Comparison of ENCODE assay signal across 16 cellular contexts in the genomic region with DNA sequence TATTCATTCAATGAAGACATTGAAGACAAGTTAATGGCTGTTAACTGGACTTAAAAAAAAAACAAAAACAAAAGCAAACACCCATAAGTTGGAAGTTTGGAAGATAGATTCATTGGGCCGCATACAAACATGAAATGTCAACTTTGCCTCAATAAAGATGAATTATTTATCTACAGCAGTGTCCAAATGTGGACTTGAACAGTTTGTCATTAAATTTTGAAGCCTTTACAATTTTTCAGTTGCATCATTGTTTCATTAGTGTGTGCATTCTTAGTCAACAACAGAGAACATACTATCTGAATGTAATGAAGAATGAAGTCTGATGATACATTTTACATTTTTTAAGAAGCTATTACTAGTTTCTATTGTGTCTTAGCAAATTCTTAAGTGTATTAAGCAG.
DNase-seq lines count a peak whose midpoint lies in the region; ATAC-seq and TF ChIP-seq lines count a peak whose summit lies in the region.
"Had no signal": no experiment of that assay in that cellular context is flagged by ENCODE, and none has a peak within 500 bp of the region (broad histone marks: within the 10 kb centered on the region; RNA-seq: fewer than 3 reads in every experiment).

No MANE protein-coding gene starts in this region.

- DNase-seq in Karpas-422 (no peak), OCI-LY7 (ENCODE audit: low spot score) (no peak), NCI-H146 (lab: John Stamatoyannopoulos, UW) (no peak), foreskin keratinocyte (no peak), NCI-H1048 (lab: John Stamatoyannopoulos, UW) (no peak)
- DNase-seq: 8988T; AML-193; Caco-2; Calu3; CD4-positive, alpha-beta T cell; CD8-positive, alpha-beta T cell; DMS79 treated with DMSO at 0.1 percent for 48 hours; GF-D8 had no signal

- no peak for TF ChIP-seq CTCF in OCI-LY7 (conservative IDR thresholded peaks at IDR 0.05; ENCODE audit: low read length)
- TF ChIP-seq CTCF in foreskin keratinocyte (conservative IDR thresholded peaks at IDR 0.05), result no peak

- H3K79me2 ChIP-seq in Karpas-422 (ENCODE audit: low read length) (no peaks in the 10 kb centered on the region), OCI-LY7 (ENCODE audit: insufficient read depth, low read depth, low read length) (no peaks in the 10 kb centered on the region)

- no peak overlapping the region for H3K4me3 ChIP-seq in Karpas-422 (ENCODE audit: low read length)
- H3K4me3 ChIP-seq in OCI-LY7 (ENCODE audit: low read depth, low read length, poor library complexity, severe bottlenecking), result no peak overlapping the region
- H3K4me3 ChIP-seq: A549; BLaER1 treated with 17β-estradiol and CSF1 and Interleukin-3, amounts not matched to agents 10 nM and 100 nM had no signal

- H3K27ac ChIP-seq in Karpas-422 (ENCODE audit: low read length) (peak overlapping the region; percentile 96), OCI-LY7 (ENCODE audit: low read depth, low read length, poor library complexity, severe bottlenecking) (no peak overlapping the region), foreskin keratinocyte (no peak overlapping the region)
- H3K27ac ChIP-seq: A549; BLaER1 treated with 17β-estradiol and CSF1 and Interleukin-3, amounts not matched to agents 10 nM and 100 nM; C4-2B had no signal

- no peak for ATAC-seq in foreskin keratinocyte
- ATAC-seq: A549; CD8-positive, alpha-beta T cell had no signal

- no peaks in the 10 kb centered on the region for H3K9me3 ChIP-seq in Karpas-422 (ENCODE audit: low read length)
- H3K9me3 ChIP-seq in OCI-LY7 (ENCODE audit: low read length), result no peaks in the 10 kb centered on the region
- H3K9me3 ChIP-seq: A549; BLaER1 treated with 17β-estradiol and CSF1 and Interleukin-3, amounts not matched to agents 10 nM and 100 nM; Caco-2 had no signal

- intact Hi-C loops in OCI-LY7 (cut with micrococcal nuclease; ENCODE audit: unreplicated experiment), result no loop called here

- H3K9ac ChIP-seq in Karpas-422 (ENCODE audit: low read length), result peak overlapping the region; percentile 15; the same call in 1 of the 2 replicates
- H3K9ac ChIP-seq: BLaER1 treated with 17β-estradiol and CSF1 and Interleukin-3, amounts not matched to agents 10 nM and 100 nM had no signal

- H2AFZ ChIP-seq in Karpas-422 (ENCODE audit: low read length) (peak overlapping the region; percentile 24; the same call in 1 of the 2 replicates), OCI-LY7 (ENCODE audit: low read length) (peak overlapping the region; percentile 16; the same call in 1 of the 2 replicates)

- H4K20me1 ChIP-seq in Karpas-422 (ENCODE audit: insufficient read depth, low read depth, low read length) (no peaks in the 10 kb centered on the region), OCI-LY7 (ENCODE audit: insufficient read depth, low read length) (no peaks in the 10 kb centered on the region)
- H4K20me1 ChIP-seq: BLaER1 treated with 17β-estradiol and CSF1 and Interleukin-3, amounts not matched to agents 10 nM and 100 nM had no signal

- CTCF ChIA-PET in OCI-LY7 (lab: Charles Lee; ENCODE audit: unreplicated experiment), result no interaction called here

- H3K9me2 ChIP-seq in Karpas-422 (replicated peaks; ENCODE audit: insufficient read depth, low read length), result 0 out of 2 replicates have a peak, but pooled peaks cover 3% of the 10 kb centered on the region
- no peaks in the 10 kb centered on the region for H3K9me2 ChIP-seq in OCI-LY7 (ENCODE audit: insufficient read depth, low read length)

- POLR2A ChIA-PET in OCI-LY7 (lab: Charles Lee), result no interaction called here

- H3K27me3 ChIP-seq in Karpas-422 (ENCODE audit: low read length) (no peaks in the 10 kb centered on the region), foreskin keratinocyte (no peaks in the 10 kb centered on the region)
- H3K27me3 ChIP-seq: BLaER1 treated with 17β-estradiol and CSF1 and Interleukin-3, amounts not matched to agents 10 nM and 100 nM had no signal

- no TSS peak for BruUV-seq in OCI-LY7 (replicated peaks; lab: Mats Ljungman, UMichigan)

- H3K36me3 ChIP-seq in Karpas-422 (ENCODE audit: insufficient read depth, low read length), result no peaks in the 10 kb centered on the region
- H3K36me3 ChIP-seq in OCI-LY7 (ENCODE audit: insufficient read depth, low read length), result no peaks in the 10 kb centered on the region
- H3K36me3 ChIP-seq: BLaER1 treated with 17β-estradiol and CSF1 and Interleukin-3, amounts not matched to agents 10 nM and 100 nM had no signal

- H3K4me1 ChIP-seq in Karpas-422 (ENCODE audit: low read length) (peaks cover 54% of the 10 kb centered on the region), OCI-LY7 (ENCODE audit: insufficient read depth, low read length, poor library complexity, severe bottlenecking) (no peaks in the 10 kb centered on the region), foreskin keratinocyte (no peaks in the 10 kb centered on the region)
- H3K4me1 ChIP-seq: A549; BLaER1 treated with 17β-estradiol and CSF1 and Interleukin-3, amounts not matched to agents 10 nM and 100 nM; Caco-2 had no signal

- peak overlapping the region; percentile 65 for H3K4me2 ChIP-seq in Karpas-422 (ENCODE audit: low read depth, low read length, poor library complexity, severe bottlenecking)
- peak overlapping the region; percentile 14; the same call in 1 of the 2 replicates for H3K4me2 ChIP-seq in OCI-LY7 (ENCODE audit: low read length)
- H3K4me2 ChIP-seq: A549; BLaER1 treated with 17β-estradiol and CSF1 and Interleukin-3, amounts not matched to agents 10 nM and 100 nM had no signal
